Comparison of ENCODE assay signal across 8 cellular contexts in genomic region chr22:41285820-41286638, GRCh38. TPM values are rescaled to one million over a fixed set of nuclear protein-coding genes. Genes with fewer than 3 reads are reported as not detected.
A peak's percentile ranks its signal among the peaks of the same experiment; 100 is the strongest.
DNase-seq lines count a peak whose midpoint lies in the region; ATAC-seq and TF ChIP-seq lines count a peak whose summit lies in the region.

Gene RANGAP1 (minus strand): TSS chr22:41286187. CDS start chr22:41281044, 5,143 bp downstream.

- TF ChIP-seq EP300 in upper lobe of left lung (IDR thresholded peaks at IDR 0.05) = peak in 1 of 4 donors; percentile 71

- intact Hi-C loops in heart right ventricle (cut with DNase I) (loop anchor here in 5 of 10 donors (1.0 to 10.0 kb wide), 6 partner anchors 15 to 191 kb away; partner anchors contain the start of genes TEF (in 3 of the 5), EP300 (in 2 of the 5), L3MBTL2 (in 1 of the 5) and ZC3H7B (in 1 of the 5)), posterior cingulate gyrus (cut with DNase I) (loop anchor here (5.0 kb wide), 1 partner anchor 194 kb away; the partner anchor contains the start of gene EP300)

- H3K4me1 Mint-ChIP-seq in T-helper 1 cell treated with Interleukin-12 subunit alpha and Interleukin-12 subunit beta and Interleukin-4 antibody, amounts not matched to agents 30 μg/mL and 1 μg/mL, for 36 hours (ENCODE audit: low read depth) = peaks cover 22% of the 10 kb centered on the region

- in situ Hi-C loops in GM13977 (cut with MboI; ENCODE audit: low pct_unique_long_range_greater_than_20kb, low sequenced_read_pairs, unreplicated experiment) = no loop called here

- peak within 1 kb of the TSS; percentile 13 to 94 (median 83) for H3K27ac ChIP-seq in heart right ventricle
- H3K27ac ChIP-seq in upper lobe of left lung = peak within 1 kb of the TSS; percentile 84 to 93 (median 88)

- ATAC-seq in HG02884 (IDR thresholded peaks at IDR 0.05; ENCODE audit: unreplicated experiment) (peak; percentile 90), heart right ventricle (peak; percentile 99 to 100 (median 100)), upper lobe of left lung (ENCODE audit: low FRiP score in 2 of 2) (peak; percentile 100)

- H3K4me1 ChIP-seq in heart right ventricle (peaks cover 0 to 31% (median 25%) of the 10 kb centered on the region in 9 donors), upper lobe of left lung (peaks cover 32 to 49% (median 44%) of the 10 kb centered on the region in 4 donors)

- peaks cover 18% of the 10 kb centered on the region for H3K36me3 Mint-ChIP-seq in T-helper 1 cell treated with Interleukin-12 subunit alpha and Interleukin-12 subunit beta and Interleukin-4 antibody, amounts not matched to agents 30 μg/mL and 1 μg/mL, for 36 hours (ENCODE audit: low read depth)

- peak; percentile 20 for TF ChIP-seq CTCF in GM13977 (IDR thresholded peaks at IDR 0.05; ENCODE audit: extremely low read depth, insufficient read depth, missing control alignments)
- peak in 7 of 9 donors; percentile 4 to 54 (median 36) for TF ChIP-seq CTCF in heart right ventricle (IDR thresholded peaks at IDR 0.05)
- peak in 5 of 6 experiments; percentile 13 to 69 (median 37) for TF ChIP-seq CTCF in upper lobe of left lung (IDR thresholded peaks at IDR 0.05)

- H3K9me3 Mint-ChIP-seq in T-helper 1 cell treated with Interleukin-12 subunit alpha and Interleukin-12 subunit beta and Interleukin-4 antibody, amounts not matched to agents 30 μg/mL and 1 μg/mL, for 36 hours = no peaks in the 10 kb centered on the region

- H3K27me3 Mint-ChIP-seq in T-helper 1 cell treated with Interleukin-12 subunit alpha and Interleukin-12 subunit beta and Interleukin-4 antibody, amounts not matched to agents 30 μg/mL and 1 μg/mL, for 36 hours (ENCODE audit: low read depth) = no peaks in the 10 kb centered on the region

- H3K9me3 ChIP-seq in heart right ventricle = no peaks in the 10 kb centered on the region
- no peaks in the 10 kb centered on the region for H3K9me3 ChIP-seq in upper lobe of left lung

- H3K36me3 ChIP-seq in heart right ventricle (peaks cover 0 to 39% (median 0%) of the 10 kb centered on the region in 9 donors), upper lobe of left lung (peaks cover 0 to 28% (median 9%) of the 10 kb centered on the region in 4 donors)

- peak within 1 kb of the TSS; percentile 97 for H3K27ac Mint-ChIP-seq in T-helper 1 cell treated with Interleukin-12 subunit alpha and Interleukin-12 subunit beta and Interleukin-4 antibody, amounts not matched to agents 30 μg/mL and 1 μg/mL, for 36 hours

- peak within 1 kb of the TSS; percentile 69 to 98 (median 90) for H3K4me3 ChIP-seq in heart right ventricle
- H3K4me3 ChIP-seq in upper lobe of left lung = peak within 1 kb of the TSS; percentile 76 to 96 (median 90)

- peak within 1 kb of the TSS; percentile 91 for H3K4me3 Mint-ChIP-seq in T-helper 1 cell treated with Interleukin-12 subunit alpha and Interleukin-12 subunit beta and Interleukin-4 antibody, amounts not matched to agents 30 μg/mL and 1 μg/mL, for 36 hours

- WGBS in heart right ventricle, 2 donors = 0% methylated on average over 77 of the region's 77 CpGs
- 0% methylated on average over 7 to 39 of the region's 77 CpGs for WGBS in upper lobe of left lung, 2 donors

- DNase-seq in GM13977 (ENCODE audit: low spot score) (peak; percentile 98), NCI-H1694 (lab: John Stamatoyannopoulos, UW) (peak; percentile 98), amniotic stem cell (lab: John Stamatoyannopoulos, UW) (peak; percentile 98), heart right ventricle (peak; percentile 98), posterior cingulate gyrus (peak; percentile 99 to 100 (median 99)), upper lobe of left lung (peak; percentile 99)

- H3K27me3 ChIP-seq in heart right ventricle = no peaks in the 10 kb centered on the region
- no peaks in the 10 kb centered on the region for H3K27me3 ChIP-seq in upper lobe of left lung

- TF ChIP-seq POLR2A in upper lobe of left lung (IDR thresholded peaks at IDR 0.05) = peak in 3 of 4 donors; percentile 37 to 83 (median 63)

RNA-seq across cellular contexts. Expression of gene RANGAP1, which starts in this region (rescaled TPM):
- 10 to 100 TPM; 26.5 to 53.8 (median 31.4) TPM for total RNA-seq in heart right ventricle
- 10 to 100 TPM; 23.2 to 90.3 TPM for polyA plus RNA-seq in heart right ventricle
- total RNA-seq in upper lobe of left lung = 10 to 100 TPM; 27.0 to 60.8 (median 52.4) TPM

Comparison
In these comparisons a context has a peak if more than half of its experiments do, and no peak if none do; other contexts are left out.
1. Peak in every context shown above with its lines: DNase-seq, ATAC-seq, H3K4me3 ChIP-seq and H3K27ac ChIP-seq.